In the genomic region with DNA sequence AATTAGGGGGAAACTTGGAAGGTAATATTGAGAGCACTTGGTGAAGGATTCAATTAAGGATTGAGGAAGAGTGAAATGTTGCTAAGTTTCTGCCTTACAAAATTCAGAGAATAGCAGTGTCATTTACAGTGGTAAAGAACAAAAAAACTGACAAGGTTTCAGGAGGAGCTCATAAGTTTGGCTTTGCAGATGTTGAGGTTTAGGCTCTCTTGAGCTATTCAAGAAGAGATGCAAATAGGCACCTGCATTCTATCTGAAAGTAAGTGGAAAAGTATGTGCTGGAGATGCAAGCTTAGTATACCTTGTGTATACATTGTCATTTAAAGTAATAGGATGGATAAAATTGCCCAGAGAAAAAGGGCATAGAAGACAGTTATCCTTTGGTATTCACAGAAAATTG, we compare ENCODE assay signal across 31 cellular contexts. TPM values are rescaled to one million over a fixed set of nuclear protein-coding genes. Genes with fewer than 3 reads are reported as not detected.
"Had no signal": no experiment of that assay in that cellular context is flagged by ENCODE, and none has a peak within 500 bp of the region (broad histone marks: within the 10 kb centered on the region; RNA-seq: fewer than 3 reads in every experiment).

No MANE protein-coding gene starts in this region.

- H3K4me3 ChIP-seq: PC-9, SK-N-MC had no signal

- H2AFZ ChIP-seq: PC-9 had no signal

- H3K4me2 ChIP-seq: PC-9 had no signal

- H3K36me3 ChIP-seq: brain microvascular endothelial cell, WERI-Rb-1 had no signal

- H3K27ac ChIP-seq: brain microvascular endothelial cell, PC-9, SK-N-MC, WERI-Rb-1 had no signal

- DNase-seq: activated CD4-positive, alpha-beta memory T cell treated with anti-CD3 and anti-CD28 coated beads, Interleukin-2, amount 10 ng/mL, durations not matched to agents 7 days and 5 days; activated CD4-positive, alpha-beta T cell treated with anti-CD3 and anti-CD28 coated beads for 1 hour; activated CD4-positive, alpha-beta T cell treated with anti-CD3 and anti-CD28 coated beads for 48 hours; activated CD4-positive, CD25-positive, alpha-beta regulatory T cell; activated effector memory CD4-positive, alpha-beta T cell treated with anti-CD3 and anti-CD28 coated beads, Interleukin-2, amount 50 U/mL, for 16 hours; activated naive CD4-positive, alpha-beta T cell; activated naive CD4-positive, alpha-beta T cell treated with anti-CD3 and anti-CD28 coated beads, Interleukin-2, amount 50 U/mL, for 16 hours; activated naive CD8-positive, alpha-beta T cell treated with anti-CD3 and anti-CD28 coated beads for 36 hours; activated T-cell treated with anti-CD3 and anti-CD28 coated beads, Interleukin-2, amount 50 U/mL, for 1 hour; activated T-cell treated with anti-CD3 and anti-CD28 coated beads, Interleukin-2, amount 50 U/mL, for 72 hours; amniotic stem cell; aorta; brain microvascular endothelial cell; central memory CD4-positive, alpha-beta T cell; NCI-H1092; NCI-H1436 treated with DMSO at 0.1 percent for 48 hours; NCI-H1694 treated with DMSO at 0.1 percent for 48 hours; NCI-H2029; NCI-H510A treated with DMSO at 0.1 percent for 48 hours; NCI-H526 treated with DMSO at 0.1 percent for 48 hours; NCI-H774; PC-9; Right ventricle myocardium superior; T1000; WERI-Rb-1 had no signal

- H3K27me3 ChIP-seq: brain microvascular endothelial cell had no signal

- ATAC-seq: activated T-cell treated with anti-CD3 and anti-CD28 coated beads, Interleukin-2, amount 50 U/mL, for 72 hours had no signal

RNA-seq across cellular contexts. Expression of gene EMCN, which starts 22.3 kb away (rescaled TPM):
- total RNA-seq: activated CD4-positive, alpha-beta memory T cell treated with anti-CD3 and anti-CD28 coated beads, Interleukin-2, amount 10 ng/mL, durations not matched to agents 7 days and 5 days; activated CD8-positive, alpha-beta memory T cell treated with anti-CD3 and anti-CD28 coated beads for 36 hours; activated naive CD8-positive, alpha-beta T cell treated with anti-CD3 and anti-CD28 coated beads for 36 hours; activated T-cell treated with anti-CD3 and anti-CD28 coated beads, Interleukin-2, amount 50 U/mL, for 72 hours; activated T-helper 17 cell treated with anti-CD3 and anti-CD28 coated beads, Interleukin-2, amount 50 U/mL, for 72 hours; LHCN-M2; PC-9; T-helper 1 cell treated with Interleukin-12 subunit alpha and Interleukin-12 subunit beta and Interleukin-4 antibody, amounts not matched to agents 30 ng/mL and 1 ng/mL, for 36 hours; T-helper 2 cell treated with Interferon-gamma antibody and Interleukin-4, amounts not matched to agents 100 ng/mL and 5 ng/mL, for 36 hours had no signal
